ENCODE assay signal across 25 cellular contexts in the genomic region with DNA sequence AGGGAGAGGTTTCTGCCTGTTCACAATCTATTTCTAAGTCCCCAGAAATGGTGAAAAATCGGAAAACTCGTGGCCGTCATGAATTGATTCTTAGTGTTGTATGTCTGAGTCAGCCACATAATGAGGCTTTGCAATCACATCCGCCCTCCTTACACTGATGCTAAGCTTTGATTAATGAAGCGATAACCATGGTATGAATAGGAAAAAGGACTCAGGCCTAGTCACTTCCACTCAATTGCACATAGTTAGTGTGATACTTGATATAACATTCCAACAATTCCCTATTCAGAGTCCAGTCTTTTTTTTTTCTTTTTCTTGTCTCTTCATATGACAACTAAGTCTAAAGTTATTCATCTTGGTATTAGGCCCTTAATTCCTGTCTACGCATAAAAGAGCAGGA.
"Had no signal": no experiment of that assay in that cellular context is flagged by ENCODE, and none has a peak within 500 bp of the region (broad histone marks: within the 10 kb centered on the region; RNA-seq: fewer than 3 reads in every experiment).

No MANE protein-coding gene starts in this region.

- DNase-seq: activated CD4-positive, alpha-beta memory T cell treated with anti-CD3 and anti-CD28 coated beads, Interleukin-2, amount 10 ng/mL, durations not matched to agents 7 days and 5 days; activated CD4-positive, alpha-beta T cell treated with anti-CD3 and anti-CD28 coated beads for 1 hour; activated CD4-positive, alpha-beta T cell treated with anti-CD3 and anti-CD28 coated beads for 4 hours; activated CD4-positive, alpha-beta T cell treated with anti-CD3 and anti-CD28 coated beads, Interleukin-2, amount 10 ng/mL, durations not matched to agents 7 days and 5 days; activated CD4-positive, alpha-beta T cell treated with anti-CD3 and anti-CD28 coated beads, Interleukin-2, amount 50 U/mL, for 4 hours; activated CD8-positive, alpha-beta memory T cell treated with anti-CD3 and anti-CD28 coated beads, Interleukin-2, amount 50 U/mL, for 48 hours; activated gamma-delta T cell; activated naive CD4-positive, alpha-beta T cell treated with anti-CD3 and anti-CD28 coated beads, Interleukin-2, amount 50 U/mL, for 16 hours; activated naive CD4-positive, alpha-beta T cell treated with Interleukin-2 at 50 U/mL for 16 hours; activated T-cell treated with anti-CD3 and anti-CD28 coated beads for 4 hours; activated T-cell treated with anti-CD3 and anti-CD28 coated beads, Interleukin-2, amount 50 U/mL, for 24 hours; activated T-cell treated with anti-CD3 and anti-CD28 coated beads, Interleukin-2, amount 50 U/mL, for 72 hours; amniotic stem cell; anterior cingulate cortex; brain microvascular endothelial cell; caudate nucleus; cerebellar nuclear complex; colonic mucosa; effector CD8-positive, alpha-beta T cell; esophagus squamous epithelium; foreskin melanocyte; heart right ventricle; T-helper 2 cell had no signal

- H3K4me3 ChIP-seq: colonic mucosa, esophagus squamous epithelium, gastroesophageal sphincter, heart right ventricle had no signal

- ATAC-seq: activated T-cell treated with anti-CD3 and anti-CD28 coated beads, Interleukin-2, amount 50 U/mL, for 72 hours; gastroesophageal sphincter; heart right ventricle; WTC11 had no signal
